13 cellular contexts compared by ENCODE assay signal in the genomic region with DNA sequence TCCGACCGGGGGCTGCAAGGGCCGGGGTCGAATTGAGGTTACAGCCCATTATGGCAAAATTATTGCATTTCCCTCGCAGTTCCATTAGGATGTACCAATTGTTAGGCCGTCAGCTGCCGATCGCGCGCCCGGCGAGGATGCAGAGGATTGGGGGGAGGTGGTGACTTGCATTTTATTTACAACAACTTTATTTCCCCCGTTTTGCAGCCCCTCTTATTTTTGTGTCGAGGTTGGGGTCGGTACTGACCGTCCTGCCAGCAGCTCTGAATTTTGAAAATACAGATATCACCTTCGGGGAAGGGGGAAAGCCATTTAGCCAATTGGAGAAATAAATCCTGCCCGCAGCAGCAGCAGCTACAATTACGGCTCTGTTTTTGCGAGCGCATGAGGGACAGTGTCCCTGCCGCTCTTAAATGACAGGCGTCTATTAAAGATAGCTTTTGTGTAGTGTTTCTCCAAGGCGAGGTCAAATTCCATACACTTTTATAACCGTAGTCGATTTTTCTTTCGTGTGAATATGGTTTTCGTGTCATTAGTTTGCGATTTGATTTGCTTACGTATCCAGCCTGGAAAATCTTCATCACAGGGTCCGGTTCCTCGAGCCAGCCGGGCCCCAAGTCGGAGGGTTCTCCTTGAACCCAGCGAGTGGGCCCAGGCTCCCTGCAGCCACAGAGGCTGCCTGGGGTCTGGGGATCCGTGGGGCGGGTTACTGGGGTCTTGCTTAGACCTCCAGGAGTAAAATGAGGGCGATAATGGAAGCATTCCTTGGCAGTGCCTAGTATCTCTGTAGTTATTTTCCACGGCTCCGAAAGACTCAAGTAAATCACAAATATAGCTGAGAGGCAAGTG. TPM values are rescaled to one million over a fixed set of nuclear protein-coding genes. Genes with fewer than 3 reads are reported as not detected.
DNase-seq lines count a peak whose midpoint lies in the region; ATAC-seq and TF ChIP-seq lines count a peak whose summit lies in the region.
"Had no signal": no experiment of that assay in that cellular context is flagged by ENCODE, and none has a peak within 500 bp of the region (broad histone marks: within the 10 kb centered on the region; RNA-seq: fewer than 3 reads in every experiment).

No MANE protein-coding gene starts in this region.

- no peak for TF ChIP-seq POLR2A in esophagus squamous epithelium (IDR thresholded peaks at IDR 0.05)

- H4K20me1 ChIP-seq in BLaER1: peaks cover 4% of the 10 kb centered on the region; the same call in 1 of the 2 replicates
- no peaks in the 10 kb centered on the region for H4K20me1 ChIP-seq in OCI-LY7 (ENCODE audit: insufficient read depth, low read length)

- H3K36me3 ChIP-seq in BLaER1: peaks cover 20% of the 10 kb centered on the region
- peaks cover 15% of the 10 kb centered on the region for H3K36me3 ChIP-seq in OCI-LY7 (ENCODE audit: insufficient read depth, low read length)
- H3K36me3 ChIP-seq in esophagus squamous epithelium: no peaks in the 10 kb centered on the region
- H3K36me3 ChIP-seq in parathyroid adenoma (ENCODE audit: control insufficient read depth, insufficient read depth, low read length): no peaks in the 10 kb centered on the region

- no peak overlapping the region for H3K9ac ChIP-seq in BLaER1
- H3K9ac ChIP-seq in parathyroid adenoma: no peak overlapping the region

- CTCF ChIA-PET in OCI-LY7 (lab: Charles Lee; ENCODE audit: unreplicated experiment): no interaction called here

- POLR2A ChIA-PET in OCI-LY7 (lab: Charles Lee): interaction anchor here (0.7 kb wide), 1 partner anchor 457 kb away, joined by 3 read pairs; no protein-coding TSS in a partner anchor

- H3K4me3 ChIP-seq in BLaER1 (0 out of 2 replicates have a peak overlapping the region, but pooled peaks have one; percentile 18), OCI-LY7 (ENCODE audit: low read depth, low read length, poor library complexity, severe bottlenecking) (no peak overlapping the region), esophagus squamous epithelium (peak overlapping the region; percentile 65 to 89 (median 74)), parathyroid adenoma (ENCODE audit: low read depth, low read length) (peak overlapping the region; percentile 80)

- DNase-seq in OCI-LY7 (ENCODE audit: low spot score) (no peak), esophagus squamous epithelium (lab: John Stamatoyannopoulos, UW) (no peak), NCI-H510A treated with DMSO at 0.1 percent for 48 hours (lab: John Stamatoyannopoulos, UW) (no peak), DMS153 treated with DMSO at 0.1 percent for 48 hours (lab: John Stamatoyannopoulos, UW; ENCODE audit: unreplicated experiment) (no peak)
- DNase-seq: activated CD8-positive, alpha-beta memory T cell treated with anti-CD3 and anti-CD28 coated beads, Interleukin-2, amount 10 ng/mL, durations not matched to agents 7 days and 5 days; CD4-positive, CD25-positive, alpha-beta regulatory T cell; left cardiac atrium; NCI-H69; T-helper 17 cell had no signal

- H3K79me2 ChIP-seq in OCI-LY7 (ENCODE audit: insufficient read depth, low read depth, low read length) (no peaks in the 10 kb centered on the region; the same call in 1 of the 2 replicates), parathyroid adenoma (no peaks in the 10 kb centered on the region)

- H3K27ac ChIP-seq in BLaER1: no peak overlapping the region
- H3K27ac ChIP-seq in OCI-LY7 (ENCODE audit: low read depth, low read length, poor library complexity, severe bottlenecking): no peak overlapping the region
- H3K27ac ChIP-seq in esophagus squamous epithelium: peak overlapping the region; percentile 42 to 97 (median 80)
- no peak overlapping the region for H3K27ac ChIP-seq in parathyroid adenoma

- H3K4me2 ChIP-seq in BLaER1: no peak overlapping the region
- no peak overlapping the region for H3K4me2 ChIP-seq in OCI-LY7 (ENCODE audit: low read length)
- H3K4me2 ChIP-seq in parathyroid adenoma (ENCODE audit: low read length): peak overlapping the region; percentile 43

- peaks cover 80% of the 10 kb centered on the region for H3K9me3 ChIP-seq in BLaER1
- no peaks in the 10 kb centered on the region for H3K9me3 ChIP-seq in OCI-LY7 (ENCODE audit: low read length)
- no peaks in the 10 kb centered on the region for H3K9me3 ChIP-seq in esophagus squamous epithelium
- no peaks in the 10 kb centered on the region for H3K9me3 ChIP-seq in parathyroid adenoma (ENCODE audit: control insufficient read depth, low read length)

- H2AFZ ChIP-seq in OCI-LY7 (ENCODE audit: low read length) (no peak overlapping the region), parathyroid adenoma (no peak overlapping the region)

- TF ChIP-seq CTCF in OCI-LY7 (conservative IDR thresholded peaks at IDR 0.05; ENCODE audit: low read length) (0 out of 2 replicates have a peak, but pooled peaks have one; percentile 34), esophagus squamous epithelium (IDR thresholded peaks at IDR 0.05) (no peak), parathyroid adenoma (IDR thresholded peaks at IDR 0.05) (no peak)

- H3K27me3 ChIP-seq in BLaER1 (peaks cover 78% of the 10 kb centered on the region), esophagus squamous epithelium (peaks cover 0 to 92% (median 3%) of the 10 kb centered on the region in 4 donors), parathyroid adenoma (ENCODE audit: control insufficient read depth, insufficient read depth, low read length) (no peaks in the 10 kb centered on the region)

- no TSS peak for BruUV-seq in OCI-LY7 (replicated peaks; lab: Mats Ljungman, UMichigan)

- ATAC-seq in HG03565 (IDR thresholded peaks at IDR 0.05; ENCODE audit: unreplicated experiment) (no peak), GM18517 (IDR thresholded peaks at IDR 0.05; ENCODE audit: unreplicated experiment) (no peak)
- ATAC-seq: activated CD8-positive, alpha-beta memory T cell treated with anti-CD3 and anti-CD28 coated beads, Interleukin-2, amount 10 ng/mL, durations not matched to agents 7 days and 5 days; T-helper 17 cell had no signal

- 32 to 33% methylated on average over 28 to 31 of the region's 40 CpGs for WGBS in esophagus squamous epithelium, 2 donors

- intact Hi-C loops in OCI-LY7 (cut with micrococcal nuclease; ENCODE audit: unreplicated experiment) (no loop called here), esophagus squamous epithelium (cut with DNase I) (loop anchor here (5.0 kb wide), 1 partner anchor 287 kb away; no protein-coding TSS in a partner anchor)

- H3K4me1 ChIP-seq in BLaER1 (0 out of 2 replicates have a peak, but pooled peaks cover 6% of the 10 kb centered on the region), OCI-LY7 (ENCODE audit: insufficient read depth, low read length, poor library complexity, severe bottlenecking) (peaks cover 13% of the 10 kb centered on the region), esophagus squamous epithelium (peaks cover 7 to 66% (median 11%) of the 10 kb centered on the region in 3 donors), parathyroid adenoma (no peaks in the 10 kb centered on the region)

- no peaks in the 10 kb centered on the region for H3K9me2 ChIP-seq in OCI-LY7 (ENCODE audit: insufficient read depth, low read length)

RNA-seq across cellular contexts. Expression of a gene that starts 0.7 kb away (rescaled TPM):
- total RNA-seq in OCI-LY7 (2014; rRNA removed; shearing (Covaris generic)): 3.4 and 17.5 TPM in 2 replicates
- total RNA-seq in OCI-LY7 (2022) (7.4 and 7.9 TPM in 2 replicates), esophagus squamous epithelium (1 to 10 TPM; 3.6 to 8.2 (median 6.8) TPM)
- total RNA-seq: activated CD8-positive, alpha-beta memory T cell treated with anti-CD3 and anti-CD28 coated beads, Interleukin-2, amount 10 ng/mL, durations not matched to agents 7 days and 5 days; CD4-positive, CD25-positive, alpha-beta regulatory T cell had no signal

RNA-seq across cellular contexts. Expression of a gene that starts 3.4 kb away (rescaled TPM):
- total RNA-seq in OCI-LY7 (2014; rRNA removed; shearing (Covaris generic)): 4.1 and 6.7 TPM in 2 replicates
- total RNA-seq in OCI-LY7 (2022) (10.2 and 12.0 TPM in 2 replicates), esophagus squamous epithelium (1 to 10 TPM in 1 of 4 donors, under 1 TPM in 1, not detected in 2; 0.26 to 1.3 TPM)
- total RNA-seq: activated CD8-positive, alpha-beta memory T cell treated with anti-CD3 and anti-CD28 coated beads, Interleukin-2, amount 10 ng/mL, durations not matched to agents 7 days and 5 days; CD4-positive, CD25-positive, alpha-beta regulatory T cell; left cardiac atrium; T-helper 17 cell had no signal

RNA-seq across cellular contexts. Expression of a gene that starts 8.2 kb away (rescaled TPM):
- total RNA-seq in OCI-LY7 (2014; rRNA removed; shearing (Covaris generic)): 0.41 TPM in 1 of 2 replicates, not detected in the other
- total RNA-seq in OCI-LY7 (2022) (2.6 and 2.7 TPM in 2 replicates), esophagus squamous epithelium (1 to 10 TPM; 3.6 to 8.7 (median 6.6) TPM)
- total RNA-seq: activated CD8-positive, alpha-beta memory T cell treated with anti-CD3 and anti-CD28 coated beads, Interleukin-2, amount 10 ng/mL, durations not matched to agents 7 days and 5 days; CD4-positive, CD25-positive, alpha-beta regulatory T cell; T-helper 17 cell had no signal

RNA-seq across cellular contexts. Expression of a gene that starts 12.3 kb away (rescaled TPM):
- total RNA-seq in OCI-LY7 (2014; rRNA removed; shearing (Covaris generic)): 4.1 and 6.0 TPM in 2 replicates
- 0.42 and 1.2 TPM in 2 replicates for total RNA-seq in OCI-LY7 (2022)
- under 1 TPM; 0.23 to 0.76 (median 0.48) TPM for total RNA-seq in esophagus squamous epithelium
- total RNA-seq: activated CD8-positive, alpha-beta memory T cell treated with anti-CD3 and anti-CD28 coated beads, Interleukin-2, amount 10 ng/mL, durations not matched to agents 7 days and 5 days; CD4-positive, CD25-positive, alpha-beta regulatory T cell; T-helper 17 cell had no signal

RNA-seq across cellular contexts. Expression of a gene that starts 13.6 kb away (rescaled TPM):
- 0.75 TPM in 1 of 2 replicates, not detected in the other for total RNA-seq in OCI-LY7 (2014; rRNA removed; shearing (Covaris generic))
- 1.6 and 2.0 TPM in 2 replicates for total RNA-seq in OCI-LY7 (2022)
- total RNA-seq in esophagus squamous epithelium: 1 to 10 TPM; 2.9 to 6.7 (median 4.1) TPM
- total RNA-seq: activated CD8-positive, alpha-beta memory T cell treated with anti-CD3 and anti-CD28 coated beads, Interleukin-2, amount 10 ng/mL, durations not matched to agents 7 days and 5 days; CD4-positive, CD25-positive, alpha-beta regulatory T cell had no signal

Comparison
In these comparisons a context has a peak if more than half of its experiments do, and no peak if none do; other contexts are left out.
1. H3K27ac ChIP-seq: peak in esophagus squamous epithelium (4 of 4); none in BLaER1 (single experiment), OCI-LY7 (single experiment) and parathyroid adenoma (single experiment).